ENCODE assay signal across 1 cellular context in the genomic region with DNA sequence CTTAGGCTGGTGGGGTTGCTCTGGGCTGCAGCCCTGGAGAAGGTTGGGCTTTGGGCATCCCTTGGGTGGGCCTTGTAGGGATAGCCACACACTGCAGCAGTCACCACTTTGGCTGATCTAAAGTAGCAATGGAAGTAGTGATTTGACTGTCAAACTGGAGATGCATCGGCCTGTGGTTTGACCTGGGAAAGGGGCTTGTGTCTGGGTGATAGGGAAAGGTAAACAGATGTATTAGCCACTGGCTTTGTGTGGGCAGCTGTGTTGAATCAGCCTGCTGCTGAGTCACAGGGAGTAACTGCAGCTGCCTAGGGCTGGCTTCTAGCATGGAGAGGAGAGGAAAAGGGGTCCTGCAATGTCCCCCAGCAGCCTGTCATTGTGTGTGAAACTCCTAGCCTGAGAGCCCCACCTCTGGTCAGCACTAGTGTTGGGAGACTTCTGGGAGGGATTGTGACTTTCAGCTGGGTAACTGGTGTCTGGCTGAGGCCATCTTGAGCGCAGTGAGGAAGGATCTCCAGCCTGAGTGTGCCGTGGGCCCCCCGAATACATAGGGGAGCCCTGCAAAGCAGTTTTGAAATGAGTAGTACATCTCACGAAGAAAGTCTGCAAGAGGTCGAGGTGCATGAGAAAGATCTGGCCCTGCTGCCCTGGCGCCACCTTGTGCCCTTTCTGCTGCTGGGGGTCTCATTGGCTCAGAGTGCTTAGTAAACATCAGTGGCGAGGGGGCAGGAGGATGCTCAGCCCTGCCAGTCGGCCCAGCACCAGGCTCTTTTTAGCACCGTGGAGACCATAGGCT.
TF ChIP-seq lines count a peak whose summit lies in the region.

No MANE protein-coding gene starts in this region.

TF ChIP-seq in HepG2, 621 proteins besides CTCF, POLR2A, EP300 and RAD21 (continued from another document):
- TF ChIP-seq HNF1A (IDR thresholded peaks at IDR 0.05; ENCODE audit: low read depth), result no peak
- TF ChIP-seq HNF1A (CRISPR knock-in tag; IDR thresholded peaks at IDR 0.05; ENCODE audit: borderline replicate concordance), result no peak
- peak; percentile 50 for TF ChIP-seq STAG1 (CRISPR knock-in tag; IDR thresholded peaks at IDR 0.05)
- peak; percentile 60; the same call in 1 of the 2 replicates for TF ChIP-seq FOSL2 (CRISPR knock-in tag; IDR thresholded peaks at IDR 0.05)
- TF ChIP-seq HOXD1 (CRISPR knock-in tag; IDR thresholded peaks at IDR 0.05), result no peak
- TF ChIP-seq ZNF614 (CRISPR knock-in tag; IDR thresholded peaks at IDR 0.05; ENCODE audit: borderline replicate concordance), result no peak
- TF ChIP-seq FOXA1 (IDR thresholded peaks at IDR 0.05), result no peak
- 0 out of 2 replicates have a peak, but pooled peaks have one; percentile 36 for TF ChIP-seq FOXA1 (CRISPR knock-in tag; IDR thresholded peaks at IDR 0.05)
- TF ChIP-seq, protein P1, sequence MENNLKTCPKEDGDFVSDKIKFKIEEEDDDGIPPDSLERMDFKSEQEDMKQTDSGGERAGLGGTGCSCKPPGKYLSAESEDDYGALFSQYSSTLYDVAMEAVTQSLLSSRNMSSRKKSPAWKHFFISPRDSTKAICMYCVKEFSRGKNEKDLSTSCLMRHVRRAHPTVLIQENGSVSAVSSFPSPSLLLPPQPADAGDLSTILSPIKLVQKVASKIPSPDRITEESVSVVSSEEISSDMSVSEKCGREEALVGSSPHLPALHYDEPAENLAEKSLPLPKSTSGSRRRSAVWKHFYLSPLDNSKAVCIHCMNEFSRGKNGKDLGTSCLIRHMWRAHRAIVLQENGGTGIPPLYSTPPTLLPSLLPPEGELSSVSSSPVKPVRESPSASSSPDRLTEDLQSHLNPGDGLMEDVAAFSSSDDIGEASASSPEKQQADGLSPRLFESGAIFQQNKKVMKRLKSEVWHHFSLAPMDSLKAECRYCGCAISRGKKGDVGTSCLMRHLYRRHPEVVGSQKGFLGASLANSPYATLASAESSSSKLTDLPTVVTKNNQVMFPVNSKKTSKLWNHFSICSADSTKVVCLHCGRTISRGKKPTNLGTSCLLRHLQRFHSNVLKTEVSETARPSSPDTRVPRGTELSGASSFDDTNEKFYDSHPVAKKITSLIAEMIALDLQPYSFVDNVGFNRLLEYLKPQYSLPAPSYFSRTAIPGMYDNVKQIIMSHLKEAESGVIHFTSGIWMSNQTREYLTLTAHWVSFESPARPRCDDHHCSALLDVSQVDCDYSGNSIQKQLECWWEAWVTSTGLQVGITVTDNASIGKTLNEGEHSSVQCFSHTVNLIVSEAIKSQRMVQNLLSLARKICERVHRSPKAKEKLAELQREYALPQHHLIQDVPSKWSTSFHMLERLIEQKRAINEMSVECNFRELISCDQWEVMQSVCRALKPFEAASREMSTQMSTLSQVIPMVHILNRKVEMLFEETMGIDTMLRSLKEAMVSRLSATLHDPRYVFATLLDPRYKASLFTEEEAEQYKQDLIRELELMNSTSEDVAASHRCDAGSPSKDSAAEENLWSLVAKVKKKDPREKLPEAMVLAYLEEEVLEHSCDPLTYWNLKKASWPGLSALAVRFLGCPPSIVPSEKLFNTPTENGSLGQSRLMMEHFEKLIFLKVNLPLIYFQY (CRISPR knock-in tag; IDR thresholded peaks at IDR 0.05; ENCODE audit: borderline replicate concordance), result no peak
TF ChIP-seq in HepG2: peak in this region for 3.
